ENCODE assay signal across 10 cellular contexts in the genomic region with DNA sequence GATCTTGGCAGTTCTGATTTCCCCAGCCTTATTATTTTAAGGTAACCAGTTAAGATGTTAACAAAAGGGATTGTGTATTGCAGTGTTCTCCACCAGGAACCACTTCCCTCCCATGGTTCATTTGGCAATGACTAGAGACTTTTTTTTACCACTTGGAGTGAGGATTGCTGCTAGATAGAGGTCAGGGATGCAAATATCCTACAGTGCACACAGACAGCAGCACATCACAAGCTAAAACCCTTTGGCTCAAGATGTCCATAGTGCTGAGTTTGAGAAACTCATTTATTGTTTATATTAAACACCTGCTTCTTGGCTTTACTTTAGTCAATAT. TPM values are rescaled to one million over a fixed set of nuclear protein-coding genes. Genes with fewer than 3 reads are reported as not detected.
DNase-seq lines count a peak whose midpoint lies in the region; ATAC-seq and TF ChIP-seq lines count a peak whose summit lies in the region.
"Had no signal": no experiment of that assay in that cellular context is flagged by ENCODE, and none has a peak within 500 bp of the region (broad histone marks: within the 10 kb centered on the region; RNA-seq: fewer than 3 reads in every experiment).

No MANE protein-coding gene starts in this region.

- BruUV-seq in Panc1 (replicated peaks; lab: Mats Ljungman, UMichigan) = TSS peak; percentile 20

- no peaks in the 10 kb centered on the region for H3K27me3 Mint-ChIP-seq in activated CD4-positive, alpha-beta memory T cell treated with anti-CD3 and anti-CD28 coated beads for 36 hours
- H3K27me3 Mint-ChIP-seq in activated CD4-positive, alpha-beta memory T cell treated with anti-CD3 and anti-CD28 coated beads, Interleukin-2, amount 10 ng/mL, durations not matched to agents 7 days and 5 days = no peaks in the 10 kb centered on the region

- H3K14ac ChIP-seq in trophoblast cell (ENCODE audit: low read length) = no peak overlapping the region

- no peak overlapping the region for H2BK12ac ChIP-seq in trophoblast cell (ENCODE audit: low read length)

- H3K36me3 ChIP-seq in Panc1 (ENCODE audit: control insufficient read depth, insufficient read depth, low read length) = no peaks in the 10 kb centered on the region
- no peaks in the 10 kb centered on the region for H3K36me3 ChIP-seq in trophoblast cell (ENCODE audit: control insufficient read depth in 1 of 2, insufficient read depth in 2 of 2, low read length in 2 of 2)
- no peaks in the 10 kb centered on the region for H3K36me3 ChIP-seq in ovary

- H3K9me3 Mint-ChIP-seq in activated CD4-positive, alpha-beta memory T cell treated with anti-CD3 and anti-CD28 coated beads for 36 hours = no peaks in the 10 kb centered on the region
- H3K9me3 Mint-ChIP-seq in activated CD4-positive, alpha-beta memory T cell treated with anti-CD3 and anti-CD28 coated beads, Interleukin-2, amount 10 ng/mL, durations not matched to agents 7 days and 5 days = no peaks in the 10 kb centered on the region

- H3K36me3 Mint-ChIP-seq in activated CD4-positive, alpha-beta memory T cell treated with anti-CD3 and anti-CD28 coated beads for 36 hours = peaks cover 30% of the 10 kb centered on the region
- peaks cover 34% of the 10 kb centered on the region for H3K36me3 Mint-ChIP-seq in activated CD4-positive, alpha-beta memory T cell treated with anti-CD3 and anti-CD28 coated beads, Interleukin-2, amount 10 ng/mL, durations not matched to agents 7 days and 5 days (ENCODE audit: low read depth)

- intact Hi-C loops in activated CD4-positive, alpha-beta memory T cell treated with anti-CD3 and anti-CD28 coated beads for 36 hours (cut with micrococcal nuclease) = loop anchor here (1.0 to 2.0 kb wide), 3 partner anchors 8 to 60 kb away; partner anchors contain the start of gene PPP4R2
- intact Hi-C loops in Panc1 (cut with micrococcal nuclease; ENCODE audit: unreplicated experiment) = no loop called here
- intact Hi-C loops in ovary (cut with DNase I) = no loop called here

- no peaks in the 10 kb centered on the region for H3K9me3 ChIP-seq in Panc1 (ENCODE audit: control insufficient read depth, insufficient read depth, low read depth, low read length)
- no peaks in the 10 kb centered on the region for H3K9me3 ChIP-seq in trophoblast cell (ENCODE audit: insufficient read depth, low read depth, low read length)
- H3K9me3 ChIP-seq in ovary = no peaks in the 10 kb centered on the region

- no peak overlapping the region for H3K23ac ChIP-seq in trophoblast cell (ENCODE audit: low read length)

- ATAC-seq in Panc1 = no peak

- H3K27ac ChIP-seq in Panc1 (ENCODE audit: low read length) (no peak overlapping the region), trophoblast cell (ENCODE audit: low read depth, low read length) (no peak overlapping the region), ovary (no peak overlapping the region)

- no peak for DNase-seq in activated CD4-positive, alpha-beta memory T cell treated with anti-CD3 and anti-CD28 coated beads for 36 hours
- DNase-seq in activated CD4-positive, alpha-beta memory T cell treated with anti-CD3 and anti-CD28 coated beads, Interleukin-2, amount 10 ng/mL, durations not matched to agents 7 days and 5 days = no peak
- DNase-seq in Panc1 (ENCODE audit: low read depth, low spot score) (no peak), fibroblast of gingiva (ENCODE audit: low read depth) (peak; percentile 4), trophoblast cell (no peak), ovary (no peak), NCI-H82 (lab: John Stamatoyannopoulos, UW) (no peak), inferior parietal cortex (ENCODE audit: extremely low spot score) (no peak)
- DNase-seq: hypothalamus, NCI-H446 treated with DMSO at 0.1 percent for 48 hours had no signal

- H3K9ac ChIP-seq in trophoblast cell (ENCODE audit: low read length) = no peak overlapping the region

- H2AK5ac ChIP-seq in trophoblast cell (ENCODE audit: low read length) = no peak overlapping the region

- no peak overlapping the region for H2BK120ac ChIP-seq in trophoblast cell (ENCODE audit: insufficient read depth, low read length, poor library complexity)

- CTCF ChIA-PET in activated CD4-positive, alpha-beta memory T cell treated with anti-CD3 and anti-CD28 coated beads for 36 hours (lab: Charles Lee) = no interaction called here
- CTCF ChIA-PET in activated CD4-positive, alpha-beta memory T cell treated with anti-CD3 and anti-CD28 coated beads, Interleukin-2, amount 10 ng/mL, durations not matched to agents 7 days and 5 days (lab: Charles Lee) = no interaction called here
- CTCF ChIA-PET in Panc1 (lab: Charles Lee) = no interaction called here

- H4K8ac ChIP-seq in trophoblast cell (ENCODE audit: low read depth, low read length) = no peak overlapping the region

- peak overlapping the region; percentile 62 for H3K27ac Mint-ChIP-seq in activated CD4-positive, alpha-beta memory T cell treated with anti-CD3 and anti-CD28 coated beads for 36 hours
- no peak overlapping the region for H3K27ac Mint-ChIP-seq in activated CD4-positive, alpha-beta memory T cell treated with anti-CD3 and anti-CD28 coated beads, Interleukin-2, amount 10 ng/mL, durations not matched to agents 7 days and 5 days

- peaks cover 12% of the 10 kb centered on the region for H3K79me2 ChIP-seq in trophoblast cell (ENCODE audit: control insufficient read depth, insufficient read depth, low read length, poor library complexity)

- TF ChIP-seq CTCF in Panc1 (IDR thresholded peaks at IDR 0.05) = no peak
- TF ChIP-seq CTCF in ovary (IDR thresholded peaks at IDR 0.05) = no peak

- no peak overlapping the region for H2BK5ac ChIP-seq in trophoblast cell (ENCODE audit: low read depth, low read length, poor library complexity)

- no peaks in the 10 kb centered on the region for H3K79me1 ChIP-seq in trophoblast cell (ENCODE audit: low read length)

- TF ChIP-seq EP300 in ovary (IDR thresholded peaks at IDR 0.05) = no peak

- H3K4me3 ChIP-seq in Panc1 (ENCODE audit: low read depth in 2 of 2, low read length in 2 of 2) (no peak overlapping the region), trophoblast cell (ENCODE audit: low read depth, low read length) (no peak overlapping the region), ovary (no peak overlapping the region)

- H3K4me3 Mint-ChIP-seq in activated CD4-positive, alpha-beta memory T cell treated with anti-CD3 and anti-CD28 coated beads for 36 hours = no peak overlapping the region
- H3K4me3 Mint-ChIP-seq in activated CD4-positive, alpha-beta memory T cell treated with anti-CD3 and anti-CD28 coated beads, Interleukin-2, amount 10 ng/mL, durations not matched to agents 7 days and 5 days = no peak overlapping the region

- POLR2A ChIA-PET in activated CD4-positive, alpha-beta memory T cell treated with anti-CD3 and anti-CD28 coated beads for 36 hours (lab: Charles Lee) = no interaction called here
- POLR2A ChIA-PET in activated CD4-positive, alpha-beta memory T cell treated with anti-CD3 and anti-CD28 coated beads, Interleukin-2, amount 10 ng/mL, durations not matched to agents 7 days and 5 days (lab: Charles Lee) = no interaction called here
- POLR2A ChIA-PET in Panc1 (lab: Charles Lee) = no interaction called here

- TF ChIP-seq POLR2A in ovary (IDR thresholded peaks at IDR 0.05) = no peak

- H3K18ac ChIP-seq in trophoblast cell (ENCODE audit: low read length) = no peak overlapping the region

- in situ Hi-C loops in Panc1 (cut with HindIII; ENCODE audit: low pct_unique_long_range_greater_than_20kb, low sequenced_read_pairs) = no loop called here

- H3K4me2 ChIP-seq in trophoblast cell (ENCODE audit: low read length) = no peak overlapping the region

- no peak overlapping the region for H2AFZ ChIP-seq in trophoblast cell (ENCODE audit: insufficient read depth, low read length, poor library complexity)

- H3K4ac ChIP-seq in trophoblast cell (ENCODE audit: low read depth, low read length) = peak overlapping the region; percentile 86

- H3K4me1 Mint-ChIP-seq in activated CD4-positive, alpha-beta memory T cell treated with anti-CD3 and anti-CD28 coated beads for 36 hours (ENCODE audit: low read depth) = peaks cover 91% of the 10 kb centered on the region
- peaks cover 47% of the 10 kb centered on the region for H3K4me1 Mint-ChIP-seq in activated CD4-positive, alpha-beta memory T cell treated with anti-CD3 and anti-CD28 coated beads, Interleukin-2, amount 10 ng/mL, durations not matched to agents 7 days and 5 days

- H3K4me1 ChIP-seq in Panc1 (ENCODE audit: control insufficient read depth, insufficient read depth, low read length) (peaks cover 9% of the 10 kb centered on the region; the same call in 1 of the 2 replicates), trophoblast cell (ENCODE audit: control insufficient read depth in 1 of 2, insufficient read depth in 2 of 2, low read length in 2 of 2) (peaks cover 0 to 2% of the 10 kb centered on the region in 2 experiments), ovary (ENCODE audit: insufficient read depth) (peaks cover 7% of the 10 kb centered on the region)

- no peak overlapping the region for H4K91ac ChIP-seq in trophoblast cell (ENCODE audit: low read depth, low read length)

- H3K27me3 ChIP-seq in Panc1 (ENCODE audit: control insufficient read depth, insufficient read depth, low read length) = no peaks in the 10 kb centered on the region
- no peaks in the 10 kb centered on the region for H3K27me3 ChIP-seq in trophoblast cell (ENCODE audit: insufficient read depth, low read length)
- H3K27me3 ChIP-seq in ovary = no peaks in the 10 kb centered on the region

- H4K12ac ChIP-seq in trophoblast cell (ENCODE audit: low read depth, low read length) = no peak overlapping the region

RNA-seq across cellular contexts. Expression of gene EBLN2, which starts 24.1 kb away (rescaled TPM):
- total RNA-seq in activated CD4-positive, alpha-beta memory T cell treated with anti-CD3 and anti-CD28 coated beads for 36 hours = 1 to 10 TPM; 5.5 to 6.0 TPM
- total RNA-seq in activated CD4-positive, alpha-beta memory T cell treated with anti-CD3 and anti-CD28 coated beads, Interleukin-2, amount 10 ng/mL, durations not matched to agents 7 days and 5 days = 1 to 10 TPM; 6.3 to 7.1 TPM
- total RNA-seq in Panc1 (2021; ENCODE audit: unreplicated experiment) = 1.9 TPM
- polyA plus RNA-seq in Panc1 (2012; ENCODE audit: insufficient read length) = 0.30 TPM
- 2.2 TPM in 2 replicates for polyA plus RNA-seq in trophoblast cell (2013)
- total RNA-seq in ovary = 10 to 100 TPM in 2 of 7 donors, 1 to 10 TPM in 5; 2.7 to 16.4 (median 6.4) TPM
- 1 to 10 TPM; 1.1 to 1.8 TPM for polyA plus RNA-seq in ovary

RNA-seq across cellular contexts. Expression of gene PPP4R2, which starts 40.7 kb away (rescaled TPM):
- 100 to 1,000 TPM; 107 to 108 TPM for total RNA-seq in activated CD4-positive, alpha-beta memory T cell treated with anti-CD3 and anti-CD28 coated beads for 36 hours
- 100 to 1,000 TPM; 105 to 106 TPM for total RNA-seq in activated CD4-positive, alpha-beta memory T cell treated with anti-CD3 and anti-CD28 coated beads, Interleukin-2, amount 10 ng/mL, durations not matched to agents 7 days and 5 days
- total RNA-seq in Panc1 (2021; ENCODE audit: unreplicated experiment) = 59.8 TPM
- polyA plus RNA-seq in Panc1 (2012; ENCODE audit: insufficient read length) = 26.2 TPM
- 40.2 and 42.6 TPM in 2 replicates for polyA plus RNA-seq in trophoblast cell (2013)
- total RNA-seq in ovary = 10 to 100 TPM; 57.5 to 95.1 (median 81.6) TPM
- 10 to 100 TPM; 19.2 to 20.5 TPM for polyA plus RNA-seq in ovary
